Comparison of ENCODE assay signal across 33 cellular contexts in genomic region chr6:123524781-123525180, GRCh38.
"Had no signal": no experiment of that assay in that cellular context is flagged by ENCODE, and none has a peak within 500 bp of the region (broad histone marks: within the 10 kb centered on the region; RNA-seq: fewer than 3 reads in every experiment).

No MANE protein-coding gene starts in this region.

- H3K4me3 ChIP-seq: Peyer's patch had no signal

- H3K9me3 ChIP-seq: Peyer's patch had no signal

- H3K4me3 Mint-ChIP-seq: activated CD4-positive, alpha-beta memory T cell treated with anti-CD3 and anti-CD28 coated beads, Interleukin-2, amount 10 ng/mL, durations not matched to agents 7 days and 5 days; activated CD8-positive, alpha-beta memory T cell treated with anti-CD3 and anti-CD28 coated beads, Interleukin-2, amount 10 ng/mL, durations not matched to agents 7 days and 5 days; activated naive CD4-positive, alpha-beta T cell treated with anti-CD3 and anti-CD28 coated beads, Interleukin-2, amount 10 ng/mL, durations not matched to agents 7 days and 5 days; activated naive CD8-positive, alpha-beta T cell; activated naive CD8-positive, alpha-beta T cell treated with anti-CD3 and anti-CD28 coated beads, Interleukin-2, amount 50 U/mL, for 24 hours; central memory CD8-positive, alpha-beta T cell had no signal

- H3K27me3 Mint-ChIP-seq: activated CD4-positive, alpha-beta memory T cell treated with anti-CD3 and anti-CD28 coated beads, Interleukin-2, amount 10 ng/mL, durations not matched to agents 7 days and 5 days; activated CD8-positive, alpha-beta memory T cell treated with anti-CD3 and anti-CD28 coated beads, Interleukin-2, amount 10 ng/mL, durations not matched to agents 7 days and 5 days; activated naive CD4-positive, alpha-beta T cell treated with anti-CD3 and anti-CD28 coated beads, Interleukin-2, amount 10 ng/mL, durations not matched to agents 7 days and 5 days; activated naive CD8-positive, alpha-beta T cell; activated naive CD8-positive, alpha-beta T cell treated with anti-CD3 and anti-CD28 coated beads, Interleukin-2, amount 50 U/mL, for 24 hours; central memory CD8-positive, alpha-beta T cell had no signal

- H3K27ac Mint-ChIP-seq: activated CD4-positive, alpha-beta memory T cell treated with anti-CD3 and anti-CD28 coated beads, Interleukin-2, amount 10 ng/mL, durations not matched to agents 7 days and 5 days; activated CD8-positive, alpha-beta memory T cell treated with anti-CD3 and anti-CD28 coated beads, Interleukin-2, amount 10 ng/mL, durations not matched to agents 7 days and 5 days; activated naive CD4-positive, alpha-beta T cell treated with anti-CD3 and anti-CD28 coated beads, Interleukin-2, amount 10 ng/mL, durations not matched to agents 7 days and 5 days; activated naive CD8-positive, alpha-beta T cell; activated naive CD8-positive, alpha-beta T cell treated with anti-CD3 and anti-CD28 coated beads, Interleukin-2, amount 50 U/mL, for 24 hours had no signal

- H3K4me1 ChIP-seq: Peyer's patch had no signal

- H3K27ac ChIP-seq: brain microvascular endothelial cell, Peyer's patch, RWPE1, VCaP had no signal

- H3K4me1 Mint-ChIP-seq: activated CD4-positive, alpha-beta memory T cell treated with anti-CD3 and anti-CD28 coated beads, Interleukin-2, amount 10 ng/mL, durations not matched to agents 7 days and 5 days; activated CD8-positive, alpha-beta memory T cell treated with anti-CD3 and anti-CD28 coated beads, Interleukin-2, amount 10 ng/mL, durations not matched to agents 7 days and 5 days; activated naive CD4-positive, alpha-beta T cell treated with anti-CD3 and anti-CD28 coated beads, Interleukin-2, amount 10 ng/mL, durations not matched to agents 7 days and 5 days; activated naive CD8-positive, alpha-beta T cell treated with anti-CD3 and anti-CD28 coated beads, Interleukin-2, amount 50 U/mL, for 24 hours; central memory CD8-positive, alpha-beta T cell had no signal

- DNase-seq: activated CD4-positive, alpha-beta memory T cell treated with anti-CD3 and anti-CD28 coated beads, Interleukin-2, amount 10 ng/mL, durations not matched to agents 7 days and 5 days; activated CD4-positive, alpha-beta T cell treated with anti-CD3 and anti-CD28 coated beads for 1 hour; activated CD4-positive, alpha-beta T cell treated with anti-CD3 and anti-CD28 coated beads for 48 hours; activated CD4-positive, CD25-positive, alpha-beta regulatory T cell; activated CD8-positive, alpha-beta memory T cell treated with anti-CD3 and anti-CD28 coated beads for 24 hours; activated CD8-positive, alpha-beta memory T cell treated with anti-CD3 and anti-CD28 coated beads, Interleukin-2, amount 10 ng/mL, durations not matched to agents 7 days and 5 days; activated CD8-positive, alpha-beta memory T cell treated with anti-CD3 and anti-CD28 coated beads, Interleukin-2, amount 50 U/mL, for 48 hours; activated effector memory CD4-positive, alpha-beta T cell treated with Interleukin-2 at 50 U/mL for 16 hours; activated naive CD4-positive, alpha-beta T cell treated with anti-CD3 and anti-CD28 coated beads, Interleukin-2, amount 10 ng/mL, durations not matched to agents 7 days and 5 days; activated naive CD8-positive, alpha-beta T cell treated with anti-CD3 and anti-CD28 coated beads, Interleukin-2, amount 50 U/mL, for 24 hours; activated T-cell treated with anti-CD3 and anti-CD28 coated beads, Interleukin-2, amount 50 U/mL, for 48 hours; amniotic stem cell; aorta; brain microvascular endothelial cell; NCI-H1092 treated with DMSO at 0.1 percent for 48 hours; NCI-H1930; NCI-H2081 treated with DMSO at 0.1 percent for 48 hours; NCI-H2227 treated with DMSO at 0.1 percent for 48 hours; NCI-H446 treated with DMSO at 0.1 percent for 48 hours; NCI-H69; NCI-H82; Peyer's patch; SIG-M5; SW 1271; T-helper 1 cell; T-helper 2 cell; T-helper 9 cell had no signal

- H3K36me3 ChIP-seq: brain microvascular endothelial cell, Peyer's patch had no signal

- H3K36me3 Mint-ChIP-seq: activated CD8-positive, alpha-beta memory T cell treated with anti-CD3 and anti-CD28 coated beads, Interleukin-2, amount 10 ng/mL, durations not matched to agents 7 days and 5 days; activated naive CD4-positive, alpha-beta T cell treated with anti-CD3 and anti-CD28 coated beads, Interleukin-2, amount 10 ng/mL, durations not matched to agents 7 days and 5 days; activated naive CD8-positive, alpha-beta T cell had no signal

- H3K27me3 ChIP-seq: brain microvascular endothelial cell, Peyer's patch had no signal

- ATAC-seq: activated CD8-positive, alpha-beta memory T cell treated with anti-CD3 and anti-CD28 coated beads, Interleukin-2, amount 10 ng/mL, durations not matched to agents 7 days and 5 days; activated naive CD8-positive, alpha-beta T cell treated with anti-CD3 and anti-CD28 coated beads, Interleukin-2, amount 50 U/mL, for 24 hours; Right ventricle myocardium inferior; SK-N-SH treated with all-trans-retinoic acid at 6 μM for 48 hours had no signal
